ENCODE assay signal across 7 cellular contexts in genomic region chr13:22886061-22886460, GRCh38.
DNase-seq lines count a peak whose midpoint lies in the region; TF ChIP-seq lines count a peak whose summit lies in the region.
"Not testable (repeated sequence)": the region's sequence is repeated elsewhere in the genome, so short reads cannot be mapped to it uniquely, and the experiment has no call there.

No MANE protein-coding gene starts in this region.

- not testable (repeated sequence) for H4K8ac ChIP-seq in H9 (replicated peaks; ENCODE audit: insufficient read length, low read depth, low read length)

- H3K79me2 ChIP-seq in H9 (ENCODE audit: insufficient read depth, low read length): not testable (repeated sequence)
- H3K79me2 ChIP-seq in OCI-LY7 (ENCODE audit: insufficient read depth, low read depth, low read length): peaks cover 29% of the 10 kb centered on the region

- not testable (repeated sequence) for H3K9me3 ChIP-seq in H9 (ENCODE audit: control insufficient read depth, low read depth, low read length); OCI-LY7 (ENCODE audit: low read length); neuron (ENCODE audit: low read length)

- H3K27me3 Mint-ChIP-seq in H9 (ENCODE audit: low read depth): not testable (repeated sequence)

- H2AFZ ChIP-seq in H9 (ENCODE audit: low read length); OCI-LY7 (ENCODE audit: low read length); neuron (ENCODE audit: low read depth, low read length): not testable (repeated sequence)

- H3K79me1 ChIP-seq in H9 (ENCODE audit: insufficient read depth, low read depth, low read length, poor library complexity, severe bottlenecking): not testable (repeated sequence)

- not testable (repeated sequence) for H4K5ac ChIP-seq in H9 (ENCODE audit: insufficient read length, low read depth, low read length)

- H3K4ac ChIP-seq in H9 (ENCODE audit: low read depth, low read length): not testable (repeated sequence)

- not testable (repeated sequence) for TF ChIP-seq CTCF in H9 (conservative IDR thresholded peaks at IDR 0.05); OCI-LY7 (conservative IDR thresholded peaks at IDR 0.05; ENCODE audit: low read length); epithelial cell of proximal tubule (conservative IDR thresholded peaks at IDR 0.05; ENCODE audit: low read depth, low read length)

- H2BK120ac ChIP-seq in H9 (ENCODE audit: low read depth, low read length, poor library complexity, severe bottlenecking): not testable (repeated sequence)

- H3K23ac ChIP-seq in H9 (ENCODE audit: insufficient read length, low read depth, low read length): not testable (repeated sequence)

- DNase-seq in ACHN: peak; percentile 28
- DNase-seq in H9; OCI-LY7 (ENCODE audit: low spot score); epithelial cell of proximal tubule (ENCODE audit: low read depth): not testable (repeated sequence)
- peak; percentile 19 for DNase-seq in amniotic epithelial cell (ENCODE audit: low read depth)
- DNase-seq in kidney tubule cell (ENCODE audit: low spot score): peak; percentile 53

- not testable (repeated sequence) for H3K9me2 ChIP-seq in OCI-LY7 (ENCODE audit: insufficient read depth, low read length)

- POLR2A ChIA-PET in OCI-LY7 (lab: Charles Lee): interaction anchor here (0.5 to 1.5 kb wide), 4 partner anchors 8 to 1204 kb away, joined by 3 to 5 read pairs (median 4); no protein-coding TSS in a partner anchor

- H3K4me3 ChIP-seq in OCI-LY7 (ENCODE audit: low read depth, low read length, poor library complexity, severe bottlenecking) (peak overlapping the region; percentile 63), epithelial cell of proximal tubule (ENCODE audit: low read depth, low read length) (peak overlapping the region; percentile 72), neuron (ENCODE audit: low read length) (peak overlapping the region; percentile 68)

- H3K14ac ChIP-seq in H9 (ENCODE audit: insufficient read depth, low read length): not testable (repeated sequence)

- H2BK12ac ChIP-seq in H9 (ENCODE audit: insufficient read length, low read depth, low read length): not testable (repeated sequence)

- H3K27me3 ChIP-seq in H9 (ENCODE audit: insufficient read depth, low read length); neuron (ENCODE audit: insufficient read depth, low read length): not testable (repeated sequence)

- H3K36me3 Mint-ChIP-seq in H9 (ENCODE audit: insufficient read depth in 1 of 3, low read depth in 3 of 3): not testable (repeated sequence)

- CTCF ChIA-PET in OCI-LY7 (lab: Charles Lee; ENCODE audit: unreplicated experiment): not testable (repeated sequence)

- in situ Hi-C loops in ACHN (cut with HindIII; ENCODE audit: low pct_ligation_motif_present, low pct_unique_long_range_greater_than_20kb, low sequenced_read_pairs): not testable (repeated sequence)

- not testable (repeated sequence) for H3K56ac ChIP-seq in H9 (ENCODE audit: insufficient read length, low read depth, low read length)

- H3K27ac Mint-ChIP-seq in H9: peak overlapping the region in 1 of 3 experiments; percentile 10; a peak in 1 of 7 replicates

- not testable (repeated sequence) for BruUV-seq in OCI-LY7 (replicated peaks; lab: Mats Ljungman, UMichigan)

- peaks cover 13% of the 10 kb centered on the region; the same call in 1 of the 2 replicates for H3K36me3 ChIP-seq in OCI-LY7 (ENCODE audit: insufficient read depth, low read length)
- H3K36me3 ChIP-seq in neuron (ENCODE audit: insufficient read depth, low read length): not testable (repeated sequence)

- not testable (repeated sequence) for H3K4me1 ChIP-seq in H9 (ENCODE audit: insufficient read depth, low read length)
- peaks cover 30% of the 10 kb centered on the region for H3K4me1 ChIP-seq in OCI-LY7 (ENCODE audit: insufficient read depth, low read length, poor library complexity, severe bottlenecking)
- peaks cover 28% of the 10 kb centered on the region for H3K4me1 ChIP-seq in neuron (ENCODE audit: insufficient read depth, low read length)

- peaks cover under 1 to 11% of the 10 kb centered on the region in 2 experiments for H3K9me3 Mint-ChIP-seq in H9

- peak overlapping the region; percentile 11 to 20; a peak in 4 of 5 replicates for H3K4me3 Mint-ChIP-seq in H9

- peaks cover 53 to 57% of the 10 kb centered on the region in 2 experiments for H3K4me1 Mint-ChIP-seq in H9

- H3K18ac ChIP-seq in H9 (ENCODE audit: insufficient read length, low read depth, low read length): not testable (repeated sequence)

- not testable (repeated sequence) for H3T11ph ChIP-seq in H9 (ENCODE audit: low read length)

- not testable (repeated sequence) for H2BK20ac ChIP-seq in H9 (ENCODE audit: low read depth, low read length, poor library complexity, severe bottlenecking)

- not testable (repeated sequence) for H2BK15ac ChIP-seq in H9 (ENCODE audit: low read depth, low read length)

- H2AK5ac ChIP-seq in H9 (ENCODE audit: insufficient read length, low read length): not testable (repeated sequence)

- WGBS in H9 (ENCODE audit: extremely low coverage, insufficient read length, low lambda C conversion rate): no CpG with 5 or more reads among the region's 8 CpGs

- H4K91ac ChIP-seq in H9 (ENCODE audit: insufficient read length, low read depth, low read length): not testable (repeated sequence)

- not testable (repeated sequence) for H3K4me2 ChIP-seq in H9 (ENCODE audit: insufficient read depth, insufficient read length, low read length)
- peak overlapping the region; percentile 74 for H3K4me2 ChIP-seq in OCI-LY7 (ENCODE audit: low read length)

- H3K27ac ChIP-seq in H9 (ENCODE audit: insufficient read length, low read depth, low read length); OCI-LY7 (ENCODE audit: low read depth, low read length, poor library complexity, severe bottlenecking): not testable (repeated sequence)

- H3K9ac ChIP-seq in H9 (ENCODE audit: extremely low read depth, insufficient read length, low read length): not testable (repeated sequence)

- not testable (repeated sequence) for H4K20me1 ChIP-seq in H9 (ENCODE audit: control insufficient read depth, insufficient read depth, insufficient read length); OCI-LY7 (ENCODE audit: insufficient read depth, low read length)

- intact Hi-C loops in OCI-LY7 (cut with micrococcal nuclease; ENCODE audit: unreplicated experiment): not testable (repeated sequence)

- not testable (repeated sequence) for H3K23me2 ChIP-seq in H9 (ENCODE audit: insufficient read length, low read depth, low read length, poor library complexity, severe bottlenecking)

- not testable (repeated sequence) for H2BK5ac ChIP-seq in H9 (ENCODE audit: insufficient read length, low read length)
